Comparison of ENCODE assay signal across 9 cellular contexts in the genomic region with DNA sequence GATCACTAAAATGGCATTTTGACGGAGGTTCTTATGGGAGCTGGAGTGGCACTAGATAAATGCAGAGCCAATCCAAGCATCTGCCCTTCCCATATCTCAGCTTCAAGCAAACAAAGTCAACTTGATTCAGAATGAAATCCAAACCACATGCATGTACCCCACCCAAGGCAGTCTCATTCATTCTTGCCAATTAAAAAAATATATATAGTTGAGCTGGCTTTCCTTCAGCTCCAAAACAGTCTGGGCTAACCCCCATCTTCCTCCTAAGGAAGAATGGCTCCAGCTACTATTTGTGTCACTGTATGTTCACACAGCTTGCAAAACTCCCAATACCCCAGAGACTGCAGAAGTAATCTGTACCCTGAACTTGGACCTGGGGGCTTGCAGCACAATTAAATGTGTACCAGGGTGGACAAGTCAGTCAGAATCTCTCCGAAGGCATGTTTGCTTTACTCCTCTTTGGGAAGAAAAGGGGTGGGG. TPM values are rescaled to one million over a fixed set of nuclear protein-coding genes. Genes with fewer than 3 reads are reported as not detected.
DNase-seq lines count a peak whose midpoint lies in the region; ATAC-seq, FAIRE-seq and TF ChIP-seq lines count a peak whose summit lies in the region.
"Had no signal": no experiment of that assay in that cellular context is flagged by ENCODE, and none has a peak within 500 bp of the region (broad histone marks: within the 10 kb centered on the region; RNA-seq: fewer than 3 reads in every experiment).

No MANE protein-coding gene starts in this region.

- peak; percentile 90 for FAIRE-seq in HepG2 (lab: Jason Lieb, UNC)
- no peak for FAIRE-seq in urothelium cell line (lab: Jason Lieb, UNC)

- TF ChIP-seq CTCF in HepG2 (CRISPR knock-in tag; IDR thresholded peaks at IDR 0.05) = no peak
- TF ChIP-seq CTCF in right lobe of liver (IDR thresholded peaks at IDR 0.05) = no peak
- TF ChIP-seq CTCF in nephron (IDR thresholded peaks at IDR 0.05; ENCODE audit: unreplicated experiment in 3 of 3) = no peak
- no peak for TF ChIP-seq CTCF in uterus (IDR thresholded peaks at IDR 0.05)

- no peaks in the 10 kb centered on the region for H3K9me3 ChIP-seq in HepG2 (ENCODE audit: low read length)
- H3K9me3 ChIP-seq in right lobe of liver = no peaks in the 10 kb centered on the region
- H3K9me3 ChIP-seq in endocrine pancreas (ENCODE audit: control insufficient read depth, low read length) = no peaks in the 10 kb centered on the region
- no peaks in the 10 kb centered on the region for H3K9me3 ChIP-seq in uterus

- TF ChIP-seq POLR2A in HepG2 (IDR thresholded peaks at IDR 0.05; ENCODE audit: insufficient read depth in 1 of 2, low read depth in 2 of 2, low read length in 2 of 2) = no peak
- no peak for TF ChIP-seq POLR2A in right lobe of liver (IDR thresholded peaks at IDR 0.05)
- no peak for TF ChIP-seq POLR2A in uterus (IDR thresholded peaks at IDR 0.05)

- no peak overlapping the region for H2AFZ ChIP-seq in HepG2 (ENCODE audit: low read length)

- in situ Hi-C loops in HepG2 (cut with HindIII; ENCODE audit: extremely low pct_ligation_motif_present, low pct_unique_long_range_greater_than_20kb) = no loop called here

- CTCF ChIA-PET in HepG2 (lab: Yijun Ruan, JAX; ENCODE audit: low intra/inter-chr PET ratio, low total read pairs) = no interaction called here
- CTCF ChIA-PET in activated CD8-positive, alpha-beta memory T cell treated with anti-CD3 and anti-CD28 coated beads, Interleukin-2, amount 10 ng/mL, durations not matched to agents 7 days and 5 days (lab: Charles Lee) = interaction anchor here (0.9 to 1.4 kb wide), 2 partner anchors 9 to 19 kb away, joined by 3 to 5 read pairs; no protein-coding TSS in a partner anchor

- H3K27ac ChIP-seq in HepG2 (ENCODE audit: extremely low read length, insufficient read depth, low read length) = peak overlapping the region; percentile 71
- H3K27ac ChIP-seq in right lobe of liver = no peak overlapping the region
- H3K27ac ChIP-seq in uterus = peak overlapping the region; percentile 68 to 80
- H3K27ac ChIP-seq: C4-2B had no signal

- TSS peak; percentile 40 for BruUV-seq in HepG2 (replicated peaks; lab: Mats Ljungman, UMichigan)

- WGBS in HepG2 (ENCODE audit: low lambda C conversion rate) = 49% methylated on average over 2 of the region's 2 CpGs
- 60% methylated on average over 2 of the region's 2 CpGs for WGBS in right lobe of liver (ENCODE audit: insufficient coverage, low coverage, low lambda C conversion rate, missing lambda C conversion rate)

- peak; percentile 58 for DNase-seq in HepG2 (ENCODE audit: low spot score)
- no peak for DNase-seq in right lobe of liver
- no peak for DNase-seq in uterus
- DNase-seq in stimulated activated CD4-positive, alpha-beta T cell treated with anti-CD3 and anti-CD28 coated beads, Interleukin-2, amount 100 ng/mL, for 24 hours = no peak
- no peak for DNase-seq in urothelium cell line (ENCODE audit: low spot score)
- DNase-seq in activated CD8-positive, alpha-beta memory T cell treated with anti-CD3 and anti-CD28 coated beads, Interleukin-2, amount 10 ng/mL, durations not matched to agents 7 days and 5 days = no peak

- peaks cover 24% of the 10 kb centered on the region for H3K36me3 Mint-ChIP-seq in nephron (ENCODE audit: low read depth)
- peaks cover 22% of the 10 kb centered on the region for H3K36me3 Mint-ChIP-seq in activated CD8-positive, alpha-beta memory T cell treated with anti-CD3 and anti-CD28 coated beads, Interleukin-2, amount 10 ng/mL, durations not matched to agents 7 days and 5 days

- intact Hi-C loops in HepG2 (cut with micrococcal nuclease; ENCODE audit: unreplicated experiment) (no loop called here), right lobe of liver (cut with DNase I) (no loop called here), uterus (cut with DNase I; ENCODE audit: low total_unique reads) (no loop called here)

- H3K4me2 ChIP-seq in HepG2 (ENCODE audit: low read depth, low read length) = no peak overlapping the region

- TF ChIP-seq EP300 in HepG2 (IDR thresholded peaks at IDR 0.05; ENCODE audit: low read depth in 2 of 2, low read length in 2 of 2) (no peak; a peak in 1 of 4 replicates), HepG2 (CRISPR knock-in tag; IDR thresholded peaks at IDR 0.05; ENCODE audit: borderline replicate concordance) (no peak)

- no peak for TF ChIP-seq RAD21 in HepG2 (CRISPR knock-in tag; IDR thresholded peaks at IDR 0.05)

- H3K36me3 ChIP-seq in HepG2 (replicated peaks in 1 of 2; ENCODE audit: control insufficient read depth in 1 of 2, insufficient read depth in 2 of 2, low read length in 2 of 2) (peaks cover 16 to 40% of the 10 kb centered on the region in 2 experiments), right lobe of liver (peaks cover 0 to 16% (median 4%) of the 10 kb centered on the region in 4 donors), endocrine pancreas (ENCODE audit: control insufficient read depth, insufficient read depth, low read length) (no peaks in the 10 kb centered on the region), uterus (no peaks in the 10 kb centered on the region)

- H3K27me3 ChIP-seq in HepG2 (ENCODE audit: control insufficient read depth in 1 of 2, insufficient read depth in 2 of 2, low read length in 2 of 2) (no peaks in the 10 kb centered on the region), right lobe of liver (no peaks in the 10 kb centered on the region), endocrine pancreas (ENCODE audit: control insufficient read depth, insufficient read depth, low read length) (no peaks in the 10 kb centered on the region), uterus (no peaks in the 10 kb centered on the region)

- peaks cover 14% of the 10 kb centered on the region for H3K79me2 ChIP-seq in HepG2 (ENCODE audit: insufficient read depth, low read length)

- no peak overlapping the region for H3K4me3 ChIP-seq in HepG2 (replicated peaks in 1 of 3; ENCODE audit: insufficient read depth in 1 of 3, low read depth in 2 of 3, low read length in 3 of 3)
- no peak overlapping the region for H3K4me3 ChIP-seq in right lobe of liver
- H3K4me3 ChIP-seq in endocrine pancreas (ENCODE audit: control insufficient read depth, insufficient read depth, low read length) = no peak overlapping the region
- peak overlapping the region in 1 of 2 donors; percentile 12 for H3K4me3 ChIP-seq in uterus

- peaks cover 62% of the 10 kb centered on the region for H3K4me1 Mint-ChIP-seq in nephron
- H3K4me1 Mint-ChIP-seq in activated CD8-positive, alpha-beta memory T cell treated with anti-CD3 and anti-CD28 coated beads, Interleukin-2, amount 10 ng/mL, durations not matched to agents 7 days and 5 days = peaks cover 45% of the 10 kb centered on the region

- H3K4me1 ChIP-seq in HepG2 (ENCODE audit: insufficient read depth, low read length) (peaks cover 38% of the 10 kb centered on the region), right lobe of liver (peaks cover 0 to 21% (median 3%) of the 10 kb centered on the region in 4 donors), endocrine pancreas (ENCODE audit: control insufficient read depth, insufficient read depth, low read length) (peaks cover 11% of the 10 kb centered on the region), uterus (peaks cover 6 to 18% of the 10 kb centered on the region in 2 donors)

- H4K20me1 ChIP-seq in HepG2 (ENCODE audit: insufficient read depth, low read length) = peaks cover 4% of the 10 kb centered on the region

- H3K4me3 Mint-ChIP-seq in nephron = peak overlapping the region in 2 of 3 experiments; percentile 37 to 49
- H3K4me3 Mint-ChIP-seq in activated CD8-positive, alpha-beta memory T cell treated with anti-CD3 and anti-CD28 coated beads, Interleukin-2, amount 10 ng/mL, durations not matched to agents 7 days and 5 days = no peak overlapping the region

- ATAC-seq in HepG2 = peak; percentile 61
- ATAC-seq in right lobe of liver = no peak
- no peak for ATAC-seq in activated CD8-positive, alpha-beta memory T cell treated with anti-CD3 and anti-CD28 coated beads, Interleukin-2, amount 10 ng/mL, durations not matched to agents 7 days and 5 days

- peak overlapping the region; percentile 77 to 94 (median 89) for H3K27ac Mint-ChIP-seq in nephron
- H3K27ac Mint-ChIP-seq in activated CD8-positive, alpha-beta memory T cell treated with anti-CD3 and anti-CD28 coated beads, Interleukin-2, amount 10 ng/mL, durations not matched to agents 7 days and 5 days = no peak overlapping the region

- H3K9me3 Mint-ChIP-seq in nephron = no peaks in the 10 kb centered on the region
- no peaks in the 10 kb centered on the region for H3K9me3 Mint-ChIP-seq in activated CD8-positive, alpha-beta memory T cell treated with anti-CD3 and anti-CD28 coated beads, Interleukin-2, amount 10 ng/mL, durations not matched to agents 7 days and 5 days (ENCODE audit: low read depth)

- H3K9ac ChIP-seq in HepG2 (ENCODE audit: insufficient read depth, low read depth, low read length) = no peak overlapping the region; the same call in 1 of the 2 replicates
- H3K9ac ChIP-seq in endocrine pancreas (ENCODE audit: control insufficient read depth, insufficient read depth, low read length) = peak overlapping the region; percentile 41

- POLR2A ChIA-PET in HepG2 (lab: Yijun Ruan, JAX) = interaction anchor here (1.0 kb wide), 1 partner anchor 11 kb away, joined by 3 read pairs; no protein-coding TSS in a partner anchor

- no peaks in the 10 kb centered on the region for H3K27me3 Mint-ChIP-seq in nephron (ENCODE audit: low read depth)
- no peaks in the 10 kb centered on the region for H3K27me3 Mint-ChIP-seq in activated CD8-positive, alpha-beta memory T cell treated with anti-CD3 and anti-CD28 coated beads, Interleukin-2, amount 10 ng/mL, durations not matched to agents 7 days and 5 days

RNA-seq across cellular contexts. Expression of a gene that starts 35.5 kb away (rescaled TPM):
- total RNA-seq in HepG2 (2016; rRNA removed; fragmentation: Illumina TruSeq; extraction: Trizol) = 0.88 and 1.00 TPM in 2 replicates
- total RNA-seq in HepG2 (2016; cell fraction: cytosol; rRNA removed; fragmentation: Illumina TruSeq; extraction: Trizol; ENCODE audit: low read depth) = 0.26 and 0.61 TPM in 2 replicates
- 0.62 and 1.2 TPM in 2 replicates for total RNA-seq in HepG2 (2016; cell fraction: insoluble cytoplasmic fraction; rRNA removed; fragmentation: Illumina TruSeq; extraction: Trizol)
- total RNA-seq in HepG2 (2016; cell fraction: membrane; rRNA removed; fragmentation: Illumina TruSeq; extraction: Trizol) = 1.4 and 1.5 TPM in 2 replicates
- 1.2 and 1.3 TPM in 2 replicates for total RNA-seq in HepG2 (2016; cell fraction: nucleus; rRNA removed; fragmentation: Illumina TruSeq; extraction: Trizol)
- 2.6 and 2.7 TPM in 2 replicates for polyA plus RNA-seq in HepG2 (2011; rRNA removed)
- 2.8 and 3.5 TPM in 2 replicates for polyA plus RNA-seq in HepG2 (2011; cell fraction: cytosol; rRNA removed)
- 2.1 and 2.9 TPM in 2 replicates for polyA plus RNA-seq in HepG2 (2011; cell fraction: nucleus; rRNA removed)
- 1.5 and 2.0 TPM in 2 replicates for polyA plus RNA-seq in HepG2 (2012)
- 1.1 TPM in 2 replicates for polyA plus RNA-seq in HepG2 (2016; cell fraction: cytosol; fragmentation: Illumina TruSeq; extraction: Trizol; ENCODE audit: low read depth)
- polyA plus RNA-seq in HepG2 (2016; cell fraction: insoluble cytoplasmic fraction; fragmentation: Illumina TruSeq; extraction: Trizol; ENCODE audit: low read depth) = 1.2 and 1.5 TPM in 2 replicates
- polyA plus RNA-seq in HepG2 (2016; cell fraction: membrane; fragmentation: Illumina TruSeq; extraction: Trizol; ENCODE audit: low read depth) = 1.9 and 2.4 TPM in 2 replicates
- polyA plus RNA-seq in HepG2 (2016; cell fraction: nucleus; fragmentation: Illumina TruSeq; extraction: Trizol; ENCODE audit: insufficient read depth, low read depth) = 2.8 TPM in 2 replicates
- 1.1 and 7.0 TPM in 2 replicates for polyA minus RNA-seq in HepG2 (2011; rRNA and poly(A)+ RNA removed; ENCODE audit: low replicate concordance)
- polyA minus RNA-seq in HepG2 (2011; cell fraction: cytosol; rRNA and poly(A)+ RNA removed) = 1.4 and 1.7 TPM in 2 replicates
- 0.50 and 0.90 TPM in 2 replicates for polyA minus RNA-seq in HepG2 (2011; cell fraction: nucleus; rRNA and poly(A)+ RNA removed)
- under 1 TPM in 2 of 6 experiments, not detected in 4; 0.19 to 0.43 TPM for total RNA-seq in right lobe of liver
- total RNA-seq in uterus = 1 to 10 TPM in 1 of 4 donors, under 1 TPM in 1, not detected in 2; 0.55 to 1.9 TPM
- total RNA-seq in activated CD8-positive, alpha-beta memory T cell treated with anti-CD3 and anti-CD28 coated beads, Interleukin-2, amount 10 ng/mL, durations not matched to agents 7 days and 5 days = under 1 TPM; 0.44 to 0.49 TPM

RNA-seq across cellular contexts. Expression of a gene that starts 44.7 kb away (rescaled TPM):
- total RNA-seq in HepG2 (2016; rRNA removed; fragmentation: Illumina TruSeq; extraction: Trizol) = not detected in 2 replicates
- total RNA-seq in HepG2 (2016; cell fraction: cytosol; rRNA removed; fragmentation: Illumina TruSeq; extraction: Trizol; ENCODE audit: low read depth) = not detected in 2 replicates
- not detected in 2 replicates for total RNA-seq in HepG2 (2016; cell fraction: insoluble cytoplasmic fraction; rRNA removed; fragmentation: Illumina TruSeq; extraction: Trizol)
- not detected in 2 replicates for total RNA-seq in HepG2 (2016; cell fraction: membrane; rRNA removed; fragmentation: Illumina TruSeq; extraction: Trizol)
- not detected in 2 replicates for total RNA-seq in HepG2 (2016; cell fraction: nucleus; rRNA removed; fragmentation: Illumina TruSeq; extraction: Trizol)
- polyA plus RNA-seq in HepG2 (2011; rRNA removed) = not detected in 2 replicates
- polyA plus RNA-seq in HepG2 (2011; cell fraction: cytosol; rRNA removed) = not detected in 2 replicates
- 0.17 and 0.21 TPM in 2 replicates for polyA plus RNA-seq in HepG2 (2011; cell fraction: nucleus; rRNA removed)
- not detected in 2 replicates for polyA plus RNA-seq in HepG2 (2012)
- polyA plus RNA-seq in HepG2 (2016; cell fraction: cytosol; fragmentation: Illumina TruSeq; extraction: Trizol; ENCODE audit: low read depth) = not detected in 2 replicates
- not detected in 2 replicates for polyA plus RNA-seq in HepG2 (2016; cell fraction: insoluble cytoplasmic fraction; fragmentation: Illumina TruSeq; extraction: Trizol; ENCODE audit: low read depth)
- polyA plus RNA-seq in HepG2 (2016; cell fraction: membrane; fragmentation: Illumina TruSeq; extraction: Trizol; ENCODE audit: low read depth) = not detected in 2 replicates
- not detected in 2 replicates for polyA plus RNA-seq in HepG2 (2016; cell fraction: nucleus; fragmentation: Illumina TruSeq; extraction: Trizol; ENCODE audit: insufficient read depth, low read depth)
- 0.16 TPM in 1 of 2 replicates, not detected in the other for polyA minus RNA-seq in HepG2 (2011; rRNA and poly(A)+ RNA removed; ENCODE audit: low replicate concordance)
- polyA minus RNA-seq in HepG2 (2011; cell fraction: cytosol; rRNA and poly(A)+ RNA removed) = not detected in 2 replicates
- polyA minus RNA-seq in HepG2 (2011; cell fraction: nucleus; rRNA and poly(A)+ RNA removed) = not detected in 2 replicates
- under 1 TPM in 1 of 6 experiments, not detected in 5; 0.86 TPM for total RNA-seq in right lobe of liver
- total RNA-seq in uterus = under 1 TPM in 1 of 4 donors, not detected in 3; 0.69 TPM
- total RNA-seq in activated CD8-positive, alpha-beta memory T cell treated with anti-CD3 and anti-CD28 coated beads, Interleukin-2, amount 10 ng/mL, durations not matched to agents 7 days and 5 days = not detected

RNA-seq across cellular contexts. Expression of a gene that starts 53.3 kb away (rescaled TPM):
- not detected in 2 replicates for total RNA-seq in HepG2 (2016; rRNA removed; fragmentation: Illumina TruSeq; extraction: Trizol)
- total RNA-seq in HepG2 (2016; cell fraction: cytosol; rRNA removed; fragmentation: Illumina TruSeq; extraction: Trizol; ENCODE audit: low read depth) = not detected in 2 replicates
- not detected in 2 replicates for total RNA-seq in HepG2 (2016; cell fraction: insoluble cytoplasmic fraction; rRNA removed; fragmentation: Illumina TruSeq; extraction: Trizol)
- total RNA-seq in HepG2 (2016; cell fraction: membrane; rRNA removed; fragmentation: Illumina TruSeq; extraction: Trizol) = not detected in 2 replicates
- not detected in 2 replicates for total RNA-seq in HepG2 (2016; cell fraction: nucleus; rRNA removed; fragmentation: Illumina TruSeq; extraction: Trizol)
- not detected in 2 replicates for polyA plus RNA-seq in HepG2 (2011; rRNA removed)
- not detected in 2 replicates for polyA plus RNA-seq in HepG2 (2011; cell fraction: cytosol; rRNA removed)
- not detected in 2 replicates for polyA plus RNA-seq in HepG2 (2011; cell fraction: nucleus; rRNA removed)
- not detected in 2 replicates for polyA plus RNA-seq in HepG2 (2012)
- not detected in 2 replicates for polyA plus RNA-seq in HepG2 (2016; cell fraction: cytosol; fragmentation: Illumina TruSeq; extraction: Trizol; ENCODE audit: low read depth)
- polyA plus RNA-seq in HepG2 (2016; cell fraction: insoluble cytoplasmic fraction; fragmentation: Illumina TruSeq; extraction: Trizol; ENCODE audit: low read depth) = not detected in 2 replicates
- polyA plus RNA-seq in HepG2 (2016; cell fraction: membrane; fragmentation: Illumina TruSeq; extraction: Trizol; ENCODE audit: low read depth) = not detected in 2 replicates
- not detected in 2 replicates for polyA plus RNA-seq in HepG2 (2016; cell fraction: nucleus; fragmentation: Illumina TruSeq; extraction: Trizol; ENCODE audit: insufficient read depth, low read depth)
- polyA minus RNA-seq in HepG2 (2011; rRNA and poly(A)+ RNA removed; ENCODE audit: low replicate concordance) = not detected in 2 replicates
- not detected in 2 replicates for polyA minus RNA-seq in HepG2 (2011; cell fraction: cytosol; rRNA and poly(A)+ RNA removed)
- not detected in 2 replicates for polyA minus RNA-seq in HepG2 (2011; cell fraction: nucleus; rRNA and poly(A)+ RNA removed)
- total RNA-seq in right lobe of liver = 100 to 1,000 TPM in 4 of 6 experiments, 10 to 100 TPM in 2; 81.6 to 213 (median 111) TPM
- 1 to 10 TPM in 3 of 4 donors, not detected in 1; 2.1 to 4.7 (median 2.4) TPM for total RNA-seq in uterus
- not detected for total RNA-seq in activated CD8-positive, alpha-beta memory T cell treated with anti-CD3 and anti-CD28 coated beads, Interleukin-2, amount 10 ng/mL, durations not matched to agents 7 days and 5 days

Comparison
In these comparisons a context has a peak if more than half of its experiments do, and no peak if none do; other contexts are left out.
1. H3K27ac ChIP-seq: peak in HepG2 (single experiment) and uterus (2 of 2); none in right lobe of liver (0 of 3).
2. RNA of a gene that starts 53.3 kb away (total RNA-seq): 81.6 to 213 TPM in right lobe of liver; 2.1 to 4.7 TPM in uterus, not detected in HepG2 and not detected in activated CD8-positive, alpha-beta memory T cell treated with anti-CD3 and anti-CD28 coated beads, Interleukin-2, amount 10 ng/mL, durations not matched to agents 7 days and 5 days; every median in the first group is over 10 times any median in the second.